Comparison of ENCODE assay signal across 15 cellular contexts in genomic region chr2:37720533-37721218, GRCh38. TPM values are rescaled to one million over a fixed set of nuclear protein-coding genes. Genes with fewer than 3 reads are reported as not detected.
DNase-seq lines count a peak whose midpoint lies in the region; ATAC-seq, FAIRE-seq and TF ChIP-seq lines count a peak whose summit lies in the region.
"Had no signal": no experiment of that assay in that cellular context is flagged by ENCODE, and none has a peak within 500 bp of the region (broad histone marks: within the 10 kb centered on the region; RNA-seq: fewer than 3 reads in every experiment).

No MANE protein-coding gene starts in this region.

- no peak for TF ChIP-seq CTCF in AG09319 (IDR thresholded peaks at IDR 0.05; ENCODE audit: low read depth, low read length)
- TF ChIP-seq CTCF in IMR-90 (conservative IDR thresholded peaks at IDR 0.05; ENCODE audit: low read depth, low read length), result no peak
- no peak for TF ChIP-seq CTCF in astrocyte (IDR thresholded peaks at IDR 0.05; ENCODE audit: insufficient read depth, low read depth, low read length)
- no peak for TF ChIP-seq CTCF in lower lobe of right lung (IDR thresholded peaks at IDR 0.05)

- H3K27me3 Mint-ChIP-seq in astrocyte (ENCODE audit: low read depth, unreplicated experiment), result no peaks in the 10 kb centered on the region
- peaks cover 0 to 3% (median 0%) of the 10 kb centered on the region in 3 donors for H3K27me3 Mint-ChIP-seq in immature natural killer cell (ENCODE audit: low read depth in 3 of 3)
- H3K27me3 Mint-ChIP-seq in CD8-positive, alpha-beta memory T cell, result peaks cover 0 to 3% of the 10 kb centered on the region in 2 donors

- ATAC-seq in IMR-90 (ENCODE audit: low read depth) (no peak; the same call in 1 of the 2 replicates), lower lobe of right lung (no peak), HG02571 (IDR thresholded peaks at IDR 0.05; ENCODE audit: unreplicated experiment) (no peak), GM21529 (IDR thresholded peaks at IDR 0.05; ENCODE audit: unreplicated experiment) (no peak)
- ATAC-seq: left cardiac atrium had no signal

- peak overlapping the region; percentile 48 to 77; a peak in 3 of 4 replicates for H4K8ac ChIP-seq in IMR-90 (ENCODE audit: low read depth in 2 of 2, low read length in 2 of 2)

- POLR2A ChIA-PET in IMR-90 (lab: Charles Lee; ENCODE audit: unreplicated experiment), result no interaction called here
- POLR2A ChIA-PET in CD8-positive, alpha-beta memory T cell (lab: Charles Lee), result no interaction called here

- H2BK15ac ChIP-seq in IMR-90 (ENCODE audit: low read depth, low read length), result peak overlapping the region; percentile 58; the same call in 2 of the 3 replicates

- H3K27ac Mint-ChIP-seq in astrocyte (ENCODE audit: unreplicated experiment) (peak overlapping the region; percentile 41), immature natural killer cell (no peak overlapping the region)
- H3K27ac Mint-ChIP-seq in CD8-positive, alpha-beta memory T cell, result no peak overlapping the region

- in situ Hi-C loops in IMR-90 (cut with MboI; ENCODE audit: low sequenced_read_pairs), result no loop called here

- H3K79me2 ChIP-seq in astrocyte (ENCODE audit: insufficient read depth, low read length), result no peaks in the 10 kb centered on the region

- H3K27ac ChIP-seq in IMR-90 (ENCODE audit: insufficient read depth, low read length) (peak overlapping the region; percentile 32; the same call in 1 of the 2 replicates), astrocyte (ENCODE audit: low read depth, low read length) (no peak overlapping the region), lower lobe of right lung (no peak overlapping the region)
- H3K27ac ChIP-seq in CD8-positive, alpha-beta memory T cell (ENCODE audit: low read depth, low read length), result no peak overlapping the region

- H3K4me2 ChIP-seq in IMR-90 (ENCODE audit: low read depth, low read length) (no peak overlapping the region), astrocyte (ENCODE audit: low read length) (no peak overlapping the region)

- H3K4me1 ChIP-seq in IMR-90 (ENCODE audit: control insufficient read depth, insufficient read depth, low read length), result peaks cover 11% of the 10 kb centered on the region
- no peaks in the 10 kb centered on the region for H3K4me1 ChIP-seq in astrocyte (ENCODE audit: insufficient read depth, low read length)
- no peaks in the 10 kb centered on the region for H3K4me1 ChIP-seq in CD8-positive, alpha-beta memory T cell (ENCODE audit: insufficient read depth, low read length)
- H3K4me1 ChIP-seq in lower lobe of right lung, result no peaks in the 10 kb centered on the region

- H3K4ac ChIP-seq in IMR-90 (ENCODE audit: low read depth, low read length), result peak overlapping the region; percentile 77

- dilution Hi-C loops in IMR-90 (cut with HindIII; ENCODE audit: low sequenced_read_pairs, unreplicated experiment), result no loop called here

- peak overlapping the region; percentile 79 for H2AK5ac ChIP-seq in IMR-90 (ENCODE audit: low read depth, low read length)

- WGBS in IMR-90 (ENCODE audit: extremely low coverage in 2 of 2, insufficient read length in 1 of 2), 2 experiments, result 100% methylated on average over 1 of the region's 6 CpGs; no CpG with 5 or more reads in 1 of the 2 experiments

- peak overlapping the region; percentile 55; the same call in 1 of the 2 replicates for H3K23ac ChIP-seq in IMR-90 (ENCODE audit: low read depth, low read length)

- H4K20me1 ChIP-seq in IMR-90 (ENCODE audit: insufficient read depth, low read length) (no peaks in the 10 kb centered on the region), astrocyte (ENCODE audit: insufficient read depth, low read length) (no peaks in the 10 kb centered on the region)

- H3K27me3 ChIP-seq in IMR-90 (ENCODE audit: control insufficient read depth, insufficient read depth, low read length), result no peaks in the 10 kb centered on the region
- no peaks in the 10 kb centered on the region for H3K27me3 ChIP-seq in astrocyte (ENCODE audit: insufficient read depth, low read length)
- H3K27me3 ChIP-seq in CD8-positive, alpha-beta memory T cell (ENCODE audit: insufficient read depth, low read length, poor library complexity, severe bottlenecking), result no peaks in the 10 kb centered on the region
- no peaks in the 10 kb centered on the region for H3K27me3 ChIP-seq in lower lobe of right lung (ENCODE audit: low read depth)

- H3K9me3 ChIP-seq in IMR-90 (ENCODE audit: control insufficient read depth, insufficient read depth, low read length) (no peaks in the 10 kb centered on the region; the same call in 1 of the 2 replicates), astrocyte (ENCODE audit: insufficient read depth, low read depth, low read length) (no peaks in the 10 kb centered on the region), lower lobe of right lung (no peaks in the 10 kb centered on the region)
- no peaks in the 10 kb centered on the region for H3K9me3 ChIP-seq in CD8-positive, alpha-beta memory T cell (ENCODE audit: low read length)

- H3K9ac ChIP-seq in IMR-90 (ENCODE audit: low read depth, low read length) (0 out of 2 replicates have a peak overlapping the region, but pooled peaks have one; percentile 19), astrocyte (ENCODE audit: low read length) (no peak overlapping the region)

- H2BK120ac ChIP-seq in IMR-90 (ENCODE audit: low read depth, low read length), result peak overlapping the region; percentile 29

- H2BK5ac ChIP-seq in IMR-90 (ENCODE audit: low read depth, low read length, poor library complexity, severe bottlenecking), result peak overlapping the region; percentile 57

- peak overlapping the region; percentile 54 for H2BK20ac ChIP-seq in IMR-90 (ENCODE audit: low read depth, low read length)

- H3K4me1 Mint-ChIP-seq in astrocyte (ENCODE audit: low read depth, unreplicated experiment), result no peaks in the 10 kb centered on the region
- peaks cover 6 to 9% of the 10 kb centered on the region in 2 donors for H3K4me1 Mint-ChIP-seq in immature natural killer cell
- H3K4me1 Mint-ChIP-seq in CD8-positive, alpha-beta memory T cell, result peaks cover 5 to 10% (median 5%) of the 10 kb centered on the region in 3 donors

- no TSS peak for BruUV-seq in IMR-90 (replicated peaks; lab: Mats Ljungman, UMichigan)

- H3K9me3 Mint-ChIP-seq in astrocyte (ENCODE audit: unreplicated experiment) (peaks cover 17% of the 10 kb centered on the region), immature natural killer cell (peaks cover 0 to 5% (median 2%) of the 10 kb centered on the region in 6 donors)
- H3K9me3 Mint-ChIP-seq in CD8-positive, alpha-beta memory T cell, result peaks cover 0 to 9% (median 5%) of the 10 kb centered on the region in 5 donors

- CTCF ChIA-PET in IMR-90 (lab: Yijun Ruan, JAX), result no interaction called here
- CTCF ChIA-PET in CD8-positive, alpha-beta memory T cell (lab: Charles Lee), result no interaction called here

- peak; percentile 77 for DNase-seq in AG09319 (ENCODE audit: extremely low read depth, low read depth)
- no peak for DNase-seq in IMR-90
- DNase-seq in astrocyte (ENCODE audit: low read depth), result no peak
- peak in 2 of 3 donors; percentile 3 to 7 for DNase-seq in immature natural killer cell
- DNase-seq in CD8-positive, alpha-beta memory T cell, result no peak
- no peak for DNase-seq in lower lobe of right lung
- DNase-seq: activated CD4-positive, CD25-positive, alpha-beta regulatory T cell treated with anti-CD3 and anti-CD28 coated beads, Interleukin-2, amount 50 U/mL, for 72 hours; cortex of kidney; hypothalamus; left cardiac atrium; MM.1S had no signal

- no peak for TF ChIP-seq POLR2A in IMR-90 (IDR thresholded peaks at IDR 0.05; ENCODE audit: low read depth, low read length)

- H3K36me3 ChIP-seq in IMR-90 (ENCODE audit: control insufficient read depth, insufficient read depth, low read length), result no peaks in the 10 kb centered on the region
- no peaks in the 10 kb centered on the region for H3K36me3 ChIP-seq in astrocyte (ENCODE audit: insufficient read depth, low read length)
- no peaks in the 10 kb centered on the region for H3K36me3 ChIP-seq in CD8-positive, alpha-beta memory T cell (ENCODE audit: insufficient read depth, low read length)
- no peaks in the 10 kb centered on the region for H3K36me3 ChIP-seq in lower lobe of right lung

- intact Hi-C loops in IMR-90 (cut with micrococcal nuclease), result no loop called here
- intact Hi-C loops in lower lobe of right lung (cut with DNase I), result no loop called here

- no peak overlapping the region for H2AK9ac ChIP-seq in IMR-90 (replicated peaks; ENCODE audit: low read depth, low read length, poor library complexity)

- H3K4me3 ChIP-seq in IMR-90 (ENCODE audit: insufficient read depth, low read depth, low read length) (no peak overlapping the region), astrocyte (ENCODE audit: insufficient read depth, low read depth, low read length) (no peak overlapping the region), lower lobe of right lung (no peak overlapping the region)
- H3K4me3 ChIP-seq in CD8-positive, alpha-beta memory T cell (ENCODE audit: low read length), result no peak overlapping the region
- H3K4me3 ChIP-seq: skin epidermis had no signal

- peak overlapping the region; percentile 72 for H3K18ac ChIP-seq in IMR-90 (ENCODE audit: low read depth, low read length)

- H4K91ac ChIP-seq in IMR-90 (ENCODE audit: insufficient read depth, low read depth, low read length), result peak overlapping the region; percentile 18; the same call in 1 of the 2 replicates

- H3K9me1 ChIP-seq in IMR-90 (ENCODE audit: insufficient read depth, low read length), result no peaks in the 10 kb centered on the region; the same call in 1 of the 2 replicates

- no peaks in the 10 kb centered on the region for H3K79me1 ChIP-seq in IMR-90 (ENCODE audit: low read depth in 1 of 2, low read length in 2 of 2)

- no peak overlapping the region for H3K56ac ChIP-seq in IMR-90 (ENCODE audit: extremely low read depth, insufficient read depth, low read length)

- H3K4me3 Mint-ChIP-seq in astrocyte (ENCODE audit: unreplicated experiment) (no peak overlapping the region), immature natural killer cell (no peak overlapping the region)
- no peak overlapping the region for H3K4me3 Mint-ChIP-seq in CD8-positive, alpha-beta memory T cell

- no peak for FAIRE-seq in astrocyte (lab: Jason Lieb, UNC)
- FAIRE-seq: H54 had no signal

- peak overlapping the region; percentile 72 for H3K14ac ChIP-seq in IMR-90 (replicated peaks; ENCODE audit: low read depth, low read length)

- H3K36me3 Mint-ChIP-seq in astrocyte (ENCODE audit: low read depth, unreplicated experiment) (no peaks in the 10 kb centered on the region), immature natural killer cell (peaks cover 5 to 10% (median 5%) of the 10 kb centered on the region in 3 donors)
- peaks cover 0 to 22% (median 5%) of the 10 kb centered on the region in 3 donors for H3K36me3 Mint-ChIP-seq in CD8-positive, alpha-beta memory T cell

- peak overlapping the region; percentile 35 for H2AFZ ChIP-seq in IMR-90 (replicated peaks; ENCODE audit: low read length, poor library complexity)
- no peak overlapping the region for H2AFZ ChIP-seq in astrocyte (ENCODE audit: low read depth, low read length)

- peak overlapping the region; percentile 86 for H4K5ac ChIP-seq in IMR-90 (ENCODE audit: low read depth, low read length)

- TF ChIP-seq RAD21 in IMR-90 (IDR thresholded peaks at IDR 0.05; ENCODE audit: low read length), result no peak

RNA-seq across cellular contexts. Expression of gene CDC42EP3, which starts 49.2 kb away (rescaled TPM):
- total RNA-seq in IMR-90 (2012; rRNA removed), result 152 and 167 TPM in 2 replicates
- polyA plus RNA-seq in IMR-90 (2012; rRNA removed), result 177 and 193 TPM in 2 replicates
- 71.7 and 119 TPM in 2 replicates for polyA plus RNA-seq in IMR-90 (2012; cell fraction: cytosol; rRNA removed)
- polyA plus RNA-seq in IMR-90 (2012; cell fraction: nucleus; rRNA removed; ENCODE audit: low replicate concordance), result 63.1 and 123 TPM in 2 replicates
- 94.3 and 102 TPM in 2 replicates for total RNA-seq in astrocyte
- polyA plus RNA-seq in immature natural killer cell, result 100 to 1,000 TPM in 1 of 3 donors, 10 to 100 TPM in 2; 80.7 to 170 (median 81.3) TPM
- 10 to 100 TPM; 37.1 to 39.1 TPM for total RNA-seq in CD8-positive, alpha-beta memory T cell
- polyA plus RNA-seq in CD8-positive, alpha-beta memory T cell, result 141 TPM
- 73.1 TPM for total RNA-seq in lower lobe of right lung

Comparison
In these comparisons a context has a peak if more than half of its experiments do, and no peak if none do; other contexts are left out.
1. DNase-seq: peak in AG09319 (single experiment) and immature natural killer cell (2 of 3); none in IMR-90 (single experiment), astrocyte (single experiment), CD8-positive, alpha-beta memory T cell (0 of 5) and lower lobe of right lung (single experiment).